1 cellular context compared by ENCODE assay signal in the genomic region with DNA sequence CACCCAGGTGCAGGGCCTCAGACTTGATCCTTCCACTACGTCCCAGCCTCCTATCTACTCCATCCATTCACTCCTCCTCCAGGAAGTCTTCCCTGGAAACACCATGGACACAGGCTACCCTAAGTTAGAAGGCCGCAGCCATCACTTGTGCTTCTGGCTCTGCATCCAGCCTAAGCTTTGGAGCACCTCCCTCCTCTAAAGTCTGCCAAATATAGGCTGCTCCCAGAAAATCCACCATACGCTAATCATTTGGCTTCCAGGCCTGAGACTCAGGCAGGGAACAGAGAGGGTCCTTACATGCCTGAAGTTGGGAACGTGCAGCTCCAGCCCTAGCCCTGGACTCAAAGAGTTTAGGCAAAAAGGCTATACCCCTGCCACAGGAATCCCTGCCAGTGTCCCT.
TF ChIP-seq lines count a peak whose summit lies in the region.

No MANE protein-coding gene starts in this region.

TF ChIP-seq in H1, 55 proteins besides CTCF, POLR2A, EP300 and RAD21:
- TF ChIP-seq HDAC2 (IDR thresholded peaks at IDR 0.05; ENCODE audit: borderline replicate concordance in 1 of 2, low read depth in 2 of 2, low read length in 2 of 2): no peak
- TF ChIP-seq SP4 (IDR thresholded peaks at IDR 0.05; ENCODE audit: low read length): no peak
- TF ChIP-seq TEAD4 (IDR thresholded peaks at IDR 0.05; ENCODE audit: low read depth, low read length): no peak
- TF ChIP-seq PHF8 (conservative IDR thresholded peaks at IDR 0.05; ENCODE audit: low read depth, low read length): no peak
- TF ChIP-seq HDAC6 (IDR thresholded peaks at IDR 0.05; ENCODE audit: low read depth, low read length): no peak
- no peak for TF ChIP-seq SIRT6 (IDR thresholded peaks at IDR 0.05; ENCODE audit: low read length)
- TF ChIP-seq CTBP2 (IDR thresholded peaks at IDR 0.05; ENCODE audit: borderline replicate concordance, insufficient read depth, insufficient read length, low read length): no peak
- TF ChIP-seq BRCA1 (IDR thresholded peaks at IDR 0.05; ENCODE audit: low read depth, low read length): no peak
- no peak for TF ChIP-seq RBBP5 (IDR thresholded peaks at IDR 0.05; ENCODE audit: borderline replicate concordance, low read depth, low read length)
- TF ChIP-seq TBP (IDR thresholded peaks at IDR 0.05; ENCODE audit: low read depth, low read length): no peak
- no peak for TF ChIP-seq TAF1 (IDR thresholded peaks at IDR 0.05; ENCODE audit: low read depth, low read length)
- no peak for TF ChIP-seq SIN3A (conservative IDR thresholded peaks at IDR 0.05 in 1 of 2, IDR thresholded peaks at IDR 0.05 in 1 of 2; ENCODE audit: low read depth in 1 of 2, low read length in 2 of 2)
- TF ChIP-seq BACH1 (IDR thresholded peaks at IDR 0.05; ENCODE audit: low read length): no peak
- TF ChIP-seq CREB1 (IDR thresholded peaks at IDR 0.05): no peak
- no peak for TF ChIP-seq KDM4A (IDR thresholded peaks at IDR 0.05; ENCODE audit: low read depth, low read length, severe bottlenecking)
- TF ChIP-seq EGR1 (IDR thresholded peaks at IDR 0.05; ENCODE audit: borderline replicate concordance, low read depth, low read length): no peak
- TF ChIP-seq E2F6 (IDR thresholded peaks at IDR 0.05): no peak
- TF ChIP-seq MAFK (IDR thresholded peaks at IDR 0.05; ENCODE audit: low read depth, low read length): no peak
